17 cellular contexts compared by ENCODE assay signal in genomic region chr7:48253020-48253419, GRCh38.
"Had no signal": no experiment of that assay in that cellular context is flagged by ENCODE, and none has a peak within 500 bp of the region (broad histone marks: within the 10 kb centered on the region; RNA-seq: fewer than 3 reads in every experiment).

No MANE protein-coding gene starts in this region.

- H3K36me3 ChIP-seq: colonic mucosa, esophagus squamous epithelium, stomach, upper lobe of right lung had no signal

- FAIRE-seq: endothelial cell of umbilical vein had no signal

- DNase-seq: activated CD4-positive, alpha-beta memory T cell treated with anti-CD3 and anti-CD28 coated beads, Interleukin-2, amount 10 ng/mL, durations not matched to agents 7 days and 5 days; activated CD4-positive, alpha-beta T cell treated with anti-CD3 and anti-CD28 coated beads for 4 hours; activated naive CD4-positive, alpha-beta T cell treated with anti-CD3 and anti-CD28 coated beads, Interleukin-2, amount 10 ng/mL, durations not matched to agents 7 days and 5 days; activated T-cell treated with anti-CD3 and anti-CD28 coated beads, Interleukin-2, amount 50 U/mL, for 24 hours; caudate nucleus; colonic mucosa; esophagus squamous epithelium; hypothalamus; psoas muscle; spleen; stomach; T-helper 17 cell; testis; upper lobe of right lung had no signal

- H3K4me1 ChIP-seq: colonic mucosa, esophagus squamous epithelium, psoas muscle, spleen, stomach, testis, upper lobe of right lung had no signal

- H3K4me3 ChIP-seq: colonic mucosa, esophagus squamous epithelium, psoas muscle, spleen, stomach, testis, upper lobe of right lung had no signal

- ATAC-seq: psoas muscle, sciatic nerve, T-helper 17 cell, upper lobe of right lung had no signal

- H3K9me3 ChIP-seq: colonic mucosa, esophagus squamous epithelium, psoas muscle, spleen, testis, upper lobe of right lung had no signal

- H3K4me3 Mint-ChIP-seq: activated CD4-positive, alpha-beta memory T cell treated with anti-CD3 and anti-CD28 coated beads, Interleukin-2, amount 10 ng/mL, durations not matched to agents 7 days and 5 days; activated naive CD4-positive, alpha-beta T cell treated with anti-CD3 and anti-CD28 coated beads, Interleukin-2, amount 10 ng/mL, durations not matched to agents 7 days and 5 days; activated T-cell treated with anti-CD3 and anti-CD28 coated beads, Interleukin-2, amount 50 U/mL, for 24 hours; nephron; T-helper 17 cell had no signal

- H3K9me3 Mint-ChIP-seq: activated CD4-positive, alpha-beta memory T cell treated with anti-CD3 and anti-CD28 coated beads, Interleukin-2, amount 10 ng/mL, durations not matched to agents 7 days and 5 days; activated naive CD4-positive, alpha-beta T cell treated with anti-CD3 and anti-CD28 coated beads, Interleukin-2, amount 10 ng/mL, durations not matched to agents 7 days and 5 days; activated T-cell treated with anti-CD3 and anti-CD28 coated beads, Interleukin-2, amount 50 U/mL, for 24 hours had no signal

- H3K27me3 Mint-ChIP-seq: activated naive CD4-positive, alpha-beta T cell treated with anti-CD3 and anti-CD28 coated beads, Interleukin-2, amount 10 ng/mL, durations not matched to agents 7 days and 5 days; T-helper 17 cell had no signal

- H3K27me3 ChIP-seq: colonic mucosa, esophagus squamous epithelium, spleen, stomach, testis, upper lobe of right lung had no signal

- H3K27ac Mint-ChIP-seq: activated CD4-positive, alpha-beta memory T cell treated with anti-CD3 and anti-CD28 coated beads, Interleukin-2, amount 10 ng/mL, durations not matched to agents 7 days and 5 days; activated naive CD4-positive, alpha-beta T cell treated with anti-CD3 and anti-CD28 coated beads, Interleukin-2, amount 10 ng/mL, durations not matched to agents 7 days and 5 days; activated T-cell treated with anti-CD3 and anti-CD28 coated beads, Interleukin-2, amount 50 U/mL, for 24 hours; T-helper 17 cell had no signal

- H3K4me1 Mint-ChIP-seq: activated naive CD4-positive, alpha-beta T cell treated with anti-CD3 and anti-CD28 coated beads, Interleukin-2, amount 10 ng/mL, durations not matched to agents 7 days and 5 days; T-helper 17 cell had no signal

- H3K36me3 Mint-ChIP-seq: activated naive CD4-positive, alpha-beta T cell treated with anti-CD3 and anti-CD28 coated beads, Interleukin-2, amount 10 ng/mL, durations not matched to agents 7 days and 5 days had no signal

- H3K27ac ChIP-seq: colonic mucosa, esophagus squamous epithelium, psoas muscle, stomach, testis, upper lobe of right lung had no signal
